ENCODE assay signal across 12 cellular contexts in genomic region chr22:50584106-50585096, GRCh38. TPM values are rescaled to one million over a fixed set of nuclear protein-coding genes. Genes with fewer than 3 reads are reported as not detected.
DNase-seq lines count a peak whose midpoint lies in the region; ATAC-seq and TF ChIP-seq lines count a peak whose summit lies in the region.
"Had no signal": no experiment of that assay in that cellular context is flagged by ENCODE, and none has a peak within 500 bp of the region (broad histone marks: within the 10 kb centered on the region; RNA-seq: fewer than 3 reads in every experiment).

No MANE protein-coding gene starts in this region.

- H3K27ac Mint-ChIP-seq in activated T-cell treated with anti-CD3 and anti-CD28 coated beads, Interleukin-2, amount 50 U/mL, for 24 hours = peak overlapping the region; percentile 95
- H3K27ac Mint-ChIP-seq in endothelial cell (ENCODE audit: unreplicated experiment) = no peak overlapping the region

- H3K36me3 Mint-ChIP-seq in activated T-cell treated with anti-CD3 and anti-CD28 coated beads, Interleukin-2, amount 50 U/mL, for 24 hours (ENCODE audit: low read depth) = peaks cover 34% of the 10 kb centered on the region
- peaks cover 11% of the 10 kb centered on the region for H3K36me3 Mint-ChIP-seq in endothelial cell (ENCODE audit: low read depth, unreplicated experiment)

- TF ChIP-seq POLR2A in esophagus squamous epithelium (IDR thresholded peaks at IDR 0.05) (no peak), sigmoid colon (IDR thresholded peaks at IDR 0.05) (no peak)

- no peaks in the 10 kb centered on the region for H3K27me3 ChIP-seq in PC-3 (ENCODE audit: low read length)
- no peaks in the 10 kb centered on the region for H3K27me3 ChIP-seq in smooth muscle cell (ENCODE audit: low read depth)
- no peaks in the 10 kb centered on the region for H3K27me3 ChIP-seq in esophagus squamous epithelium
- H3K27me3 ChIP-seq in sigmoid colon = no peaks in the 10 kb centered on the region
- H3K27me3 ChIP-seq: Peyer's patch had no signal

- no peaks in the 10 kb centered on the region for H3K9me2 ChIP-seq in PC-3 (replicated peaks; ENCODE audit: low read length)

- H3K9me3 Mint-ChIP-seq in activated T-cell treated with anti-CD3 and anti-CD28 coated beads, Interleukin-2, amount 50 U/mL, for 24 hours = no peaks in the 10 kb centered on the region
- no peaks in the 10 kb centered on the region for H3K9me3 Mint-ChIP-seq in endothelial cell (ENCODE audit: unreplicated experiment)

- no peak overlapping the region for H3K27ac ChIP-seq in PC-3 (ENCODE audit: low read length)
- H3K27ac ChIP-seq in smooth muscle cell (ENCODE audit: low read depth) = no peak overlapping the region
- no peak overlapping the region for H3K27ac ChIP-seq in esophagus squamous epithelium
- no peak overlapping the region for H3K27ac ChIP-seq in sigmoid colon

- H2AFZ ChIP-seq in PC-3 (ENCODE audit: low read length) = no peak overlapping the region
- H2AFZ ChIP-seq in smooth muscle cell (ENCODE audit: low read depth) = no peak overlapping the region

- peaks cover 18% of the 10 kb centered on the region for H3K79me2 ChIP-seq in PC-3 (ENCODE audit: low read length)
- H3K79me2 ChIP-seq in smooth muscle cell (ENCODE audit: low read depth) = peaks cover 13% of the 10 kb centered on the region

- H3K4me3 Mint-ChIP-seq in activated T-cell treated with anti-CD3 and anti-CD28 coated beads, Interleukin-2, amount 50 U/mL, for 24 hours = peak overlapping the region; percentile 94
- H3K4me3 Mint-ChIP-seq in endothelial cell (ENCODE audit: unreplicated experiment) = peak overlapping the region; percentile 94

- no peaks in the 10 kb centered on the region for H3K36me3 ChIP-seq in PC-3 (ENCODE audit: low read depth, low read length)
- H3K36me3 ChIP-seq in smooth muscle cell (ENCODE audit: low read depth) = no peaks in the 10 kb centered on the region
- H3K36me3 ChIP-seq in esophagus squamous epithelium = peaks cover 0 to 20% (median 6%) of the 10 kb centered on the region in 3 donors
- peaks cover 0 to 5% (median 0%) of the 10 kb centered on the region in 4 donors for H3K36me3 ChIP-seq in sigmoid colon
- H3K36me3 ChIP-seq: Peyer's patch had no signal

- POLR2A ChIA-PET in PC-3 (lab: Charles Lee; ENCODE audit: unreplicated experiment) = no interaction called here

- no peak for DNase-seq in activated T-cell treated with anti-CD3 and anti-CD28 coated beads, Interleukin-2, amount 50 U/mL, for 24 hours
- DNase-seq in activated T-cell treated with anti-CD3 and anti-CD28 coated beads for 4 hours (no peak), PC-3 (no peak), endothelial cell (ENCODE audit: low spot score) (no peak), smooth muscle cell (lab: John Stamatoyannopoulos, UW; ENCODE audit: unreplicated experiment) (no peak), esophagus squamous epithelium (lab: John Stamatoyannopoulos, UW) (no peak), sigmoid colon (no peak)
- DNase-seq: amniotic stem cell, Peyer's patch had no signal

- intact Hi-C loops in PC-3 (cut with micrococcal nuclease) = loop anchor here (5.0 kb wide), 1 partner anchor 108 kb away; no protein-coding TSS in a partner anchor
- intact Hi-C loops in esophagus squamous epithelium (cut with DNase I) = no loop called here
- intact Hi-C loops in sigmoid colon (cut with DNase I) = loop anchor here (5.0 kb wide), 1 partner anchor 43 kb away; the partner anchor contains the start of gene ARSA

- H3K9ac ChIP-seq in PC-3 (ENCODE audit: low read length) = peak overlapping the region; percentile 97; the same call in 1 of the 2 replicates
- H3K9ac ChIP-seq in smooth muscle cell (ENCODE audit: low read depth) = no peak overlapping the region

- no peak for ATAC-seq in PC-3
- ATAC-seq in GM18868 (IDR thresholded peaks at IDR 0.05; ENCODE audit: unreplicated experiment) = no peak
- ATAC-seq: K562 had no signal

- H3F3A ChIP-seq in PC-3 (ENCODE audit: low read length, unreplicated experiment) (no peaks in the 10 kb centered on the region), smooth muscle cell (ENCODE audit: low read depth) (no peaks in the 10 kb centered on the region)

- H3K4me1 Mint-ChIP-seq in activated T-cell treated with anti-CD3 and anti-CD28 coated beads, Interleukin-2, amount 50 U/mL, for 24 hours (ENCODE audit: low read depth) = peaks cover 26% of the 10 kb centered on the region
- peaks cover 7% of the 10 kb centered on the region for H3K4me1 Mint-ChIP-seq in endothelial cell (ENCODE audit: unreplicated experiment)

- peak overlapping the region; percentile 77; the same call in 1 of the 2 replicates for H3K4me3 ChIP-seq in PC-3 (ENCODE audit: low read length)
- no peak overlapping the region for H3K4me3 ChIP-seq in smooth muscle cell
- no peak overlapping the region for H3K4me3 ChIP-seq in esophagus squamous epithelium
- no peak overlapping the region for H3K4me3 ChIP-seq in sigmoid colon

- TF ChIP-seq CTCF in PC-3 (conservative IDR thresholded peaks at IDR 0.05; ENCODE audit: low read depth, low read length) (no peak), endothelial cell (IDR thresholded peaks at IDR 0.05; ENCODE audit: unreplicated experiment) (no peak), smooth muscle cell (IDR thresholded peaks at IDR 0.05; ENCODE audit: borderline replicate concordance, insufficient read depth, poor library complexity, severe bottlenecking) (no peak), esophagus squamous epithelium (IDR thresholded peaks at IDR 0.05) (no peak), sigmoid colon (IDR thresholded peaks at IDR 0.05) (no peak)

- H3K4me2 ChIP-seq in PC-3 (ENCODE audit: low read length) (peak overlapping the region; percentile 92; the same call in 1 of the 2 replicates), smooth muscle cell (peak overlapping the region; percentile 92)

- WGBS in smooth muscle cell (ENCODE audit: low lambda C conversion rate) = 89% methylated on average over 23 of the region's 23 CpGs
- WGBS in esophagus squamous epithelium, 2 donors = 91 to 94% methylated on average over 19 to 21 of the region's 23 CpGs
- 94 to 96% methylated on average over 23 of the region's 23 CpGs for WGBS in sigmoid colon, 2 donors

- TF ChIP-seq EP300 in sigmoid colon (IDR thresholded peaks at IDR 0.05) = no peak

- no TSS peak for BruUV-seq in PC-3 (replicated peaks; lab: Mats Ljungman, UMichigan)

- H3K4me1 ChIP-seq in PC-3 (ENCODE audit: insufficient read depth, low read length) = peaks cover 5% of the 10 kb centered on the region
- peaks cover 6% of the 10 kb centered on the region for H3K4me1 ChIP-seq in smooth muscle cell (ENCODE audit: low read depth)
- H3K4me1 ChIP-seq in esophagus squamous epithelium = peaks cover 17 to 26% (median 19%) of the 10 kb centered on the region in 3 donors
- H3K4me1 ChIP-seq in sigmoid colon = peaks cover 0 to 21% (median 18%) of the 10 kb centered on the region in 4 donors

- H3K9me3 ChIP-seq in PC-3 (ENCODE audit: low read length) = no peaks in the 10 kb centered on the region
- no peaks in the 10 kb centered on the region for H3K9me3 ChIP-seq in smooth muscle cell (replicated peaks; ENCODE audit: low read depth)
- H3K9me3 ChIP-seq in esophagus squamous epithelium = no peaks in the 10 kb centered on the region
- no peaks in the 10 kb centered on the region for H3K9me3 ChIP-seq in sigmoid colon
- H3K9me3 ChIP-seq: Peyer's patch had no signal

- H3K27me3 Mint-ChIP-seq in activated T-cell treated with anti-CD3 and anti-CD28 coated beads, Interleukin-2, amount 50 U/mL, for 24 hours = no peaks in the 10 kb centered on the region
- H3K27me3 Mint-ChIP-seq in endothelial cell (ENCODE audit: unreplicated experiment) = peaks cover 8% of the 10 kb centered on the region

- H4K20me1 ChIP-seq in PC-3 (ENCODE audit: low read length) = no peaks in the 10 kb centered on the region
- no peaks in the 10 kb centered on the region for H4K20me1 ChIP-seq in smooth muscle cell (ENCODE audit: low read depth)

- CTCF ChIA-PET in PC-3 (lab: Charles Lee) = no interaction called here

RNA-seq across cellular contexts. Expression of gene CHKB, which starts 1.8 kb away (rescaled TPM):
- total RNA-seq in PC-3 (2014; rRNA removed) (27.0 and 31.5 TPM in 2 replicates), endothelial cell (ENCODE audit: unreplicated experiment) (94.6 TPM), smooth muscle cell (33.6 and 35.2 TPM in 2 replicates), esophagus squamous epithelium (10 to 100 TPM; 16.7 to 51.2 (median 35.4) TPM), sigmoid colon (10 to 100 TPM; 22.0 to 55.1 (median 39.2) TPM)
- polyA plus RNA-seq in smooth muscle cell (62.8 and 64.8 TPM in 2 replicates), sigmoid colon (10 to 100 TPM; 24.7 to 90.0 (median 37.8) TPM)

RNA-seq across cellular contexts. Expression of gene CPT1B, which starts 6.2 kb away (rescaled TPM):
- 13.1 and 17.5 TPM in 2 replicates for total RNA-seq in PC-3 (2014; rRNA removed)
- 89.0 TPM for total RNA-seq in endothelial cell (ENCODE audit: unreplicated experiment)
- total RNA-seq in smooth muscle cell = 13.1 and 19.3 TPM in 2 replicates
- polyA plus RNA-seq in smooth muscle cell = 20.7 and 38.3 TPM in 2 replicates
- total RNA-seq in esophagus squamous epithelium = 10 to 100 TPM in 1 of 4 donors, 1 to 10 TPM in 3; 3.5 to 17.6 (median 8.2) TPM
- 10 to 100 TPM in 1 of 4 donors, 1 to 10 TPM in 3; 1.4 to 10.2 (median 6.1) TPM for total RNA-seq in sigmoid colon
- 10 to 100 TPM in 1 of 3 donors, 1 to 10 TPM in 2; 3.2 to 22.6 (median 4.2) TPM for polyA plus RNA-seq in sigmoid colon

RNA-seq across cellular contexts. Expression of gene MAPK8IP2, which starts 16.2 kb away (rescaled TPM):
- total RNA-seq in PC-3 (2014; rRNA removed) (1.2 and 1.5 TPM in 2 replicates), endothelial cell (ENCODE audit: unreplicated experiment) (0.69 TPM), smooth muscle cell (0.63 TPM in 2 replicates), esophagus squamous epithelium (1 to 10 TPM; 1.3 to 2.9 (median 1.7) TPM), sigmoid colon (1 to 10 TPM in 3 of 4 donors, under 1 TPM in 1; 0.66 to 2.9 (median 2.0) TPM)
- polyA plus RNA-seq in smooth muscle cell (1.2 and 1.5 TPM in 2 replicates), sigmoid colon (1 to 10 TPM in 1 of 3 donors, under 1 TPM in 2; under 0.01 to 1.9 (median 0.23) TPM)

RNA-seq across cellular contexts. Expression of gene SYCE3, which starts 21.7 kb away (rescaled TPM):
- 1.3 TPM in 1 of 2 replicates, not detected in the other for total RNA-seq in PC-3 (2014; rRNA removed)
- total RNA-seq in endothelial cell (ENCODE audit: unreplicated experiment) = not detected
- not detected in 2 replicates for total RNA-seq in smooth muscle cell
- polyA plus RNA-seq in smooth muscle cell = not detected in 2 replicates
- total RNA-seq in esophagus squamous epithelium = 1 to 10 TPM in 1 of 4 donors, not detected in 3; 1.8 TPM
- not detected for total RNA-seq in sigmoid colon
- polyA plus RNA-seq in sigmoid colon = not detected
- total RNA-seq: K562, myocyte, Peyer's patch had no signal

RNA-seq across cellular contexts. Expression of gene KLHDC7B, which starts 38.7 kb away (rescaled TPM):
- total RNA-seq in PC-3 (2014; rRNA removed) (0.35 TPM in 1 of 2 replicates, not detected in the other), endothelial cell (ENCODE audit: unreplicated experiment) (not detected), smooth muscle cell (0.31 and 1.1 TPM in 2 replicates), esophagus squamous epithelium (under 1 TPM; 0.26 to 0.53 (median 0.40) TPM), sigmoid colon (not detected)
- polyA plus RNA-seq in smooth muscle cell (1.5 and 2.2 TPM in 2 replicates), sigmoid colon (1 to 10 TPM in 1 of 3 donors, not detected in 2; 2.0 TPM)
- total RNA-seq: myocyte had no signal
